Comparison of ENCODE assay signal across 1 cellular context in genomic region chr2:177880278-177880677, GRCh38.
TF ChIP-seq lines count a peak whose summit lies in the region.

No MANE protein-coding gene starts in this region.

TF ChIP-seq in HepG2, 621 proteins besides CTCF, POLR2A, EP300 and RAD21 (continued from another document):
- TF ChIP-seq NFAT5 (CRISPR knock-in tag; IDR thresholded peaks at IDR 0.05) (no peak), ZNF230 (CRISPR knock-in tag; IDR thresholded peaks at IDR 0.05) (no peak), TAF1 (CRISPR knock-in tag; IDR thresholded peaks at IDR 0.05) (no peak), ZNF678 (CRISPR knock-in tag; IDR thresholded peaks at IDR 0.05) (no peak), ZNF776 (CRISPR knock-in tag; IDR thresholded peaks at IDR 0.05) (no peak)
- TF ChIP-seq, protein P1, sequence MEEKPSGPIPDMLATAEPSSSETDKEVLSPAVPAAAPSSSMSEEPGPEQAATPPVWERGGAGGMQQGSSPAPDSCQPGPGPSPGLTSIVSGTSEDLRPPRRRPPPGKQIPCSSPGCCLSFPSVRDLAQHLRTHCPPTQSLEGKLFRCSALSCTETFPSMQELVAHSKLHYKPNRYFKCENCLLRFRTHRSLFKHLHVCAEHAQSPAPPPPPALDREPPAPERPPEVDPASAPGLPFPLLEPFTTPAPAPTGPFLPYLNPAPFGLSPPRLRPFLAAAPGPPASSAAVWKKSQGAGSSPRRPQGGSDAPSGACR (CRISPR knock-in tag; IDR thresholded peaks at IDR 0.05) = no peak
